20 cellular contexts compared by ENCODE assay signal in genomic region chr5:102901821-102902448, GRCh38.
DNase-seq lines count a peak whose midpoint lies in the region; ATAC-seq, FAIRE-seq and TF ChIP-seq lines count a peak whose summit lies in the region.
"Had no signal": no experiment of that assay in that cellular context is flagged by ENCODE, and none has a peak within 500 bp of the region (broad histone marks: within the 10 kb centered on the region; RNA-seq: fewer than 3 reads in every experiment).

No MANE protein-coding gene starts in this region.

- no peaks in the 10 kb centered on the region for H3K9me3 Mint-ChIP-seq in stimulated activated effector memory CD8-positive, alpha-beta T cell treated with anti-CD3 and anti-CD28 coated beads, Interleukin-12 subunit alpha, Interleukin-12 subunit beta, amount 100 ng/mL, for 72 hours

- no peaks in the 10 kb centered on the region for H3K27me3 Mint-ChIP-seq in T-helper 17 cell

- CTCF ChIA-PET in HEK293 (lab: Yijun Ruan, JAX): no interaction called here
- CTCF ChIA-PET in RWPE1 (lab: Yijun Ruan, JAX): no interaction called here

- POLR2A ChIA-PET in HEK293 (lab: Yijun Ruan, JAX): no interaction called here
- POLR2A ChIA-PET in RWPE1 (lab: Yijun Ruan, JAX; ENCODE audit: low non-redundant PET): no interaction called here

- no peaks in the 10 kb centered on the region for H3K9me3 ChIP-seq in HEK293 (ENCODE audit: control insufficient read depth, insufficient read depth, low read depth, low read length)
- no peaks in the 10 kb centered on the region for H3K9me3 ChIP-seq in T-helper 17 cell (ENCODE audit: control insufficient read depth, low read length, poor library complexity, severe bottlenecking)
- H3K9me3 ChIP-seq: SJSA1 had no signal

- H3K4me1 Mint-ChIP-seq in T-helper 17 cell: peaks cover 3% of the 10 kb centered on the region
- peaks cover 15% of the 10 kb centered on the region for H3K4me1 Mint-ChIP-seq in stimulated activated effector memory CD8-positive, alpha-beta T cell treated with anti-CD3 and anti-CD28 coated beads, Interleukin-12 subunit alpha, Interleukin-12 subunit beta, amount 100 ng/mL, for 72 hours

- H3K4me1 ChIP-seq in HEK293 (ENCODE audit: control insufficient read depth, insufficient read depth, low read length): peaks cover 9% of the 10 kb centered on the region

- no peak overlapping the region for H3K4me3 ChIP-seq in HEK293 (ENCODE audit: low read depth, low read length)
- H3K4me3 ChIP-seq: K562, SJSA1 had no signal

- no peaks in the 10 kb centered on the region for H3K36me3 ChIP-seq in HEK293 (ENCODE audit: control insufficient read depth in 2 of 2, insufficient read depth in 1 of 2, low read length in 2 of 2)

- H3K36me3 Mint-ChIP-seq in T-helper 17 cell (ENCODE audit: low read depth): peaks cover 7% of the 10 kb centered on the region
- peaks cover 24% of the 10 kb centered on the region for H3K36me3 Mint-ChIP-seq in stimulated activated effector memory CD8-positive, alpha-beta T cell treated with anti-CD3 and anti-CD28 coated beads, Interleukin-12 subunit alpha, Interleukin-12 subunit beta, amount 100 ng/mL, for 72 hours

- peak; percentile 67 for FAIRE-seq in D721Med (lab: Jason Lieb, UNC)
- FAIRE-seq: K562 had no signal

- H3K27ac ChIP-seq in HEK293 (ENCODE audit: extremely low read depth, low read depth, low read length) (no peak overlapping the region), RWPE1 (no peak overlapping the region)
- H3K27ac ChIP-seq: foreskin keratinocyte, HL-60, SJSA1 had no signal

- TF ChIP-seq CTCF in D721Med (IDR thresholded peaks at IDR 0.05; ENCODE audit: insufficient read depth, missing control alignments) (no peak), HEK293 (tag by site-specific recombination; IDR thresholded peaks at IDR 0.05) (no peak), RWPE1 (conservative IDR thresholded peaks at IDR 0.05; ENCODE audit: low read depth) (no peak)

- no peak overlapping the region for H3K4me3 Mint-ChIP-seq in T-helper 17 cell
- no peak overlapping the region for H3K4me3 Mint-ChIP-seq in stimulated activated effector memory CD8-positive, alpha-beta T cell treated with anti-CD3 and anti-CD28 coated beads, Interleukin-12 subunit alpha, Interleukin-12 subunit beta, amount 100 ng/mL, for 72 hours

- DNase-seq in D721Med (ENCODE audit: insufficient read length, low spot score) (no peak), RWPE1 (ENCODE audit: low spot score) (peak; percentile 15), glomerular visceral epithelial cell (ENCODE audit: extremely low spot score) (peak; percentile 12), T-helper 17 cell (no peak), COLO829 (ENCODE audit: low spot score) (no peak), nucleus accumbens (lab: John Stamatoyannopoulos, UW) (no peak)
- DNase-seq in stimulated activated effector memory CD8-positive, alpha-beta T cell treated with anti-CD3 and anti-CD28 coated beads, Interleukin-12 subunit alpha, Interleukin-12 subunit beta, amount 100 ng/mL, for 72 hours (ENCODE audit: low spot score in 2 of 2): no peak
- DNase-seq: activated effector memory CD4-positive, alpha-beta T cell treated with Interleukin-2 at 50 U/mL for 16 hours; amygdala; cerebellar nuclear complex; NCI-H1048; NCI-H345; substantia nigra had no signal

- ATAC-seq in T-helper 17 cell: no peak
- no peak for ATAC-seq in stimulated activated effector memory CD8-positive, alpha-beta T cell treated with anti-CD3 and anti-CD28 coated beads, Interleukin-12 subunit alpha, Interleukin-12 subunit beta, amount 100 ng/mL, for 72 hours
- ATAC-seq: activated CD4-positive, CD25-positive, alpha-beta regulatory T cell treated with anti-CD3 and anti-CD28 coated beads, Interleukin-2, amount 50 U/mL, for 24 hours; foreskin keratinocyte; K562; left lobe of liver had no signal

- H3K27ac Mint-ChIP-seq in T-helper 17 cell: no peak overlapping the region
- no peak overlapping the region for H3K27ac Mint-ChIP-seq in stimulated activated effector memory CD8-positive, alpha-beta T cell treated with anti-CD3 and anti-CD28 coated beads, Interleukin-12 subunit alpha, Interleukin-12 subunit beta, amount 100 ng/mL, for 72 hours

TF ChIP-seq in HEK293, 187 proteins besides CTCF, POLR2A, EP300 and RAD21 (continues in another document):
- TF ChIP-seq ZBTB44 (tag by site-specific recombination; IDR thresholded peaks at IDR 0.05) (peak; percentile 59; the same call in 1 of the 2 replicates), ZNF366 (tag by site-specific recombination; conservative IDR thresholded peaks at IDR 0.05) (peak; percentile 48), PATZ1 (tag by site-specific recombination; IDR thresholded peaks at IDR 0.05) (no peak), PRDM4 (tag by site-specific recombination; IDR thresholded peaks at IDR 0.05) (peak; percentile 96), FEZF1 (tag by site-specific recombination; IDR thresholded peaks at IDR 0.05) (peak; percentile 60), OSR2 (tag by site-specific recombination; IDR thresholded peaks at IDR 0.05) (peak; percentile 41; the same call in 1 of the 2 replicates), YY2 (tag by site-specific recombination; IDR thresholded peaks at IDR 0.05) (no peak), ZNF18 (tag by site-specific recombination; IDR thresholded peaks at IDR 0.05) (peak; percentile 30; the same call in 1 of the 2 replicates), IKZF3 (tag by site-specific recombination; IDR thresholded peaks at IDR 0.05) (0 out of 2 replicates have a peak, but pooled peaks have one; percentile 14)

Comparison
In these comparisons a context has a peak if more than half of its experiments do, and no peak if none do; other contexts are left out.
1. DNase-seq: peak in RWPE1 (single experiment) and glomerular visceral epithelial cell (single experiment); none in D721Med (single experiment), T-helper 17 cell (0 of 3), COLO829 (single experiment), stimulated activated effector memory CD8-positive, alpha-beta T cell treated with anti-CD3 and anti-CD28 coated beads, Interleukin-12 subunit alpha, Interleukin-12 subunit beta, amount 100 ng/mL, for 72 hours (0 of 2) and nucleus accumbens (0 of 56).